Comparison of ENCODE assay signal across 32 cellular contexts in the genomic region with DNA sequence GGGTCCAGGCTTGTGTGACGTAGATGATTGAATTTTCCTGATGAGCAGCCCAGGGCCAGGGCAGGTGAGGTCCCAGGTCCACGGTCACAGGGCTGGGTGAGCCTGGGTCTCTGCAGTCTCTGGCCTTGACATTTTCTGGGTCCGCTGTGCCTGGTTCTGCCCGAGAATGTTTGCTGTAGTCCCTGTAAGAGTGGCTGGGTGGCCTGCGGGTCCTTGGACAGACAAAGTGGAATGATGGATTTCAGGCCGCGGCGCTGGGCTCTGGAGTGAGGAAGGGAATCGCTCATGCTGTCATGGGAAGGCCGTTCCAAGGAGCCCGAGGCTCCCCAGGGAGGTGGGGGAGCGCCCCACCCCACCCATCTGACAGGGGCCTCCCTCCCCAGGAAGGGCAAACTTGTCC.
"Had no signal": no experiment of that assay in that cellular context is flagged by ENCODE, and none has a peak within 500 bp of the region (broad histone marks: within the 10 kb centered on the region; RNA-seq: fewer than 3 reads in every experiment).

No MANE protein-coding gene starts in this region.

- H3K27ac ChIP-seq: ascending aorta, brain microvascular endothelial cell, coronary artery, dorsolateral prefrontal cortex, esophagus muscularis mucosa, foreskin keratinocyte, gastrocnemius medialis, heart left ventricle, VCaP had no signal

- H3K4me1 Mint-ChIP-seq: central memory CD8-positive, alpha-beta T cell; WTC11 had no signal

- H3K27ac Mint-ChIP-seq: activated CD8-positive, alpha-beta T cell treated with anti-CD3 and anti-CD28 coated beads for 36 hours; activated naive CD4-positive, alpha-beta T cell treated with anti-CD3 and anti-CD28 coated beads for 36 hours; activated naive CD4-positive, alpha-beta T cell treated with anti-CD3 and anti-CD28 coated beads, Interleukin-2, amount 50 U/mL, for 24 hours; activated naive CD8-positive, alpha-beta T cell treated with anti-CD3 and anti-CD28 coated beads for 36 hours; activated naive CD8-positive, alpha-beta T cell treated with anti-CD3 and anti-CD28 coated beads, Interleukin-2, amount 50 U/mL, for 24 hours; activated T-helper 1 cell treated with anti-CD3 and anti-CD28 coated beads, Interleukin-12 subunit alpha, Interleukin-12 subunit beta, Interleukin-2, Interleukin-4 antibody, amounts not matched to agents 30 ng/mL and 10 ng/mL and 1 ng/mL, durations not matched to agents 14 hours and 24 hours and 36 hours; activated T-helper 2 cell treated with anti-CD3 and anti-CD28 coated beads, Interferon-gamma antibody, Interleukin-2, Interleukin-4, amounts not matched to agents 10 μg/mL and 5 μg/mL and 100 μg/mL, durations not matched to agents 14 hours and 24 hours and 36 hours; dendritic cell treated with granulocyte-macrophage colony-stimulating factor and Interleukin-4, amounts not matched to agents 40 ng/mL and 50 ng/mL, for 4 days; endodermal cell; WTC11 had no signal

- H3K27me3 ChIP-seq: ascending aorta, brain microvascular endothelial cell, dorsolateral prefrontal cortex, esophagus muscularis mucosa, foreskin keratinocyte, gastrocnemius medialis, heart left ventricle had no signal

- H3K4me3 Mint-ChIP-seq: activated CD8-positive, alpha-beta T cell treated with anti-CD3 and anti-CD28 coated beads for 36 hours; activated naive CD4-positive, alpha-beta T cell treated with anti-CD3 and anti-CD28 coated beads for 36 hours; activated naive CD4-positive, alpha-beta T cell treated with anti-CD3 and anti-CD28 coated beads, Interleukin-2, amount 50 U/mL, for 24 hours; activated naive CD8-positive, alpha-beta T cell treated with anti-CD3 and anti-CD28 coated beads for 36 hours; activated naive CD8-positive, alpha-beta T cell treated with anti-CD3 and anti-CD28 coated beads, Interleukin-2, amount 50 U/mL, for 24 hours; activated T-helper 1 cell treated with anti-CD3 and anti-CD28 coated beads, Interleukin-12 subunit alpha, Interleukin-12 subunit beta, Interleukin-2, Interleukin-4 antibody, amounts not matched to agents 30 ng/mL and 10 ng/mL and 1 ng/mL, durations not matched to agents 14 hours and 24 hours and 36 hours; central memory CD8-positive, alpha-beta T cell; dendritic cell treated with granulocyte-macrophage colony-stimulating factor and Interleukin-4, amounts not matched to agents 40 ng/mL and 50 ng/mL, for 4 days; endodermal cell; WTC11 had no signal

- H3K9me3 ChIP-seq: ascending aorta, esophagus muscularis mucosa, gastrocnemius medialis, heart left ventricle had no signal

- H3K36me3 Mint-ChIP-seq: activated naive CD4-positive, alpha-beta T cell treated with anti-CD3 and anti-CD28 coated beads, Interleukin-2, amount 50 U/mL, for 24 hours; activated naive CD8-positive, alpha-beta T cell treated with anti-CD3 and anti-CD28 coated beads for 36 hours; WTC11 had no signal

- H3K36me3 ChIP-seq: ascending aorta, brain microvascular endothelial cell, esophagus muscularis mucosa, gastrocnemius medialis, heart left ventricle had no signal

- DNase-seq: activated CD4-positive, alpha-beta T cell treated with anti-CD3 and anti-CD28 coated beads for 1 hour; activated CD4-positive, alpha-beta T cell treated with anti-CD3 and anti-CD28 coated beads for 4 hours; activated CD4-positive, alpha-beta T cell treated with anti-CD3 and anti-CD28 coated beads, Interleukin-2, amount 50 U/mL, for 1 hour; activated CD4-positive, alpha-beta T cell treated with anti-CD3 and anti-CD28 coated beads, Interleukin-2, amount 50 U/mL, for 48 hours; activated CD8-positive, alpha-beta memory T cell treated with anti-CD3 and anti-CD28 coated beads for 24 hours; activated CD8-positive, alpha-beta memory T cell treated with anti-CD3 and anti-CD28 coated beads, Interleukin-2, amount 50 U/mL, for 4 hours; activated CD8-positive, alpha-beta T cell treated with anti-CD3 and anti-CD28 coated beads for 36 hours; activated effector memory CD4-positive, alpha-beta T cell treated with anti-CD3 and anti-CD28 coated beads, Interleukin-2, amount 50 U/mL, for 16 hours; activated naive CD4-positive, alpha-beta T cell treated with anti-CD3 and anti-CD28 coated beads for 36 hours; activated naive CD8-positive, alpha-beta T cell treated with anti-CD3 and anti-CD28 coated beads for 36 hours; activated naive CD8-positive, alpha-beta T cell treated with anti-CD3 and anti-CD28 coated beads, Interleukin-2, amount 50 U/mL, for 24 hours; activated T-cell treated with anti-CD3 and anti-CD28 coated beads, Interleukin-2, amount 50 U/mL, for 1 hour; activated T-cell treated with anti-CD3 and anti-CD28 coated beads, Interleukin-2, amount 50 U/mL, for 48 hours; brain microvascular endothelial cell; effector memory CD4-positive, alpha-beta T cell; endodermal cell; foreskin keratinocyte; gastrocnemius medialis; glutamatergic neuron; T-helper 2 cell had no signal

- H3K4me1 ChIP-seq: ascending aorta, esophagus muscularis mucosa, foreskin keratinocyte, heart left ventricle had no signal

- ATAC-seq: activated CD8-positive, alpha-beta T cell treated with anti-CD3 and anti-CD28 coated beads for 36 hours; activated naive CD8-positive, alpha-beta T cell treated with anti-CD3 and anti-CD28 coated beads, Interleukin-2, amount 50 U/mL, for 24 hours; foreskin keratinocyte; gastrocnemius medialis; heart left ventricle; WTC11 had no signal

- H3K9me3 Mint-ChIP-seq: activated CD8-positive, alpha-beta T cell treated with anti-CD3 and anti-CD28 coated beads for 36 hours; activated naive CD4-positive, alpha-beta T cell treated with anti-CD3 and anti-CD28 coated beads for 36 hours; activated naive CD4-positive, alpha-beta T cell treated with anti-CD3 and anti-CD28 coated beads, Interleukin-2, amount 50 U/mL, for 24 hours; activated naive CD8-positive, alpha-beta T cell treated with anti-CD3 and anti-CD28 coated beads for 36 hours; activated naive CD8-positive, alpha-beta T cell treated with anti-CD3 and anti-CD28 coated beads, Interleukin-2, amount 50 U/mL, for 24 hours; activated T-helper 1 cell treated with anti-CD3 and anti-CD28 coated beads, Interleukin-12 subunit alpha, Interleukin-12 subunit beta, Interleukin-2, Interleukin-4 antibody, amounts not matched to agents 30 ng/mL and 10 ng/mL and 1 ng/mL, durations not matched to agents 14 hours and 24 hours and 36 hours; activated T-helper 2 cell treated with anti-CD3 and anti-CD28 coated beads, Interferon-gamma antibody, Interleukin-2, Interleukin-4, amounts not matched to agents 10 μg/mL and 5 μg/mL and 100 μg/mL, durations not matched to agents 14 hours and 24 hours and 36 hours; central memory CD8-positive, alpha-beta T cell; dendritic cell treated with granulocyte-macrophage colony-stimulating factor and Interleukin-4, amounts not matched to agents 40 ng/mL and 50 ng/mL, for 4 days; endodermal cell; WTC11 had no signal

- H3K4me3 ChIP-seq: ascending aorta, coronary artery, dorsolateral prefrontal cortex, esophagus muscularis mucosa, gastrocnemius medialis, heart left ventricle had no signal
